21 cellular contexts compared by ENCODE assay signal in the genomic region with DNA sequence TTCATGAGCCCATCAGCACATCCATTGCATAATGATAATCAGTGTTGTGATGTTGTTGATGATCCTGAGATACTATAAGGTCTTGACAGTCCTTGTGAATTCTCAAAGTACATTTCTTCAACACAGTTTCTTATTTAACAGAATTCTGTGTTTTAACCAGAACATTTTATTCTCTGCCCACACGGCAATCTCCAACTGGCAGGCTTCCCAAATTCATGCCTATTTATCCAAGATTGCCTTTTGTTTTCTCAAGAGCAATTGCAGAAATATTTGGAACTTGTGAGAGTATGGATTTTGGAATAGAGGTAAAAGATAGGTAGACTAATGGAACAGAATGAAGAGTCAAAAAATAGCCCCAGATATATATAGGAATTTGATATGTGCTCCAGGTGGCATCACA.
"Had no signal": no experiment of that assay in that cellular context is flagged by ENCODE, and none has a peak within 500 bp of the region (broad histone marks: within the 10 kb centered on the region; RNA-seq: fewer than 3 reads in every experiment).

No MANE protein-coding gene starts in this region.

- DNase-seq: immature natural killer cell; left ventricle myocardium superior; lower lobe of right lung; natural killer cell; occipital lobe; ovary; posterior cingulate gyrus; psoas muscle; right cardiac atrium; sigmoid colon; spleen; stimulated activated CD4-positive, alpha-beta T cell treated with anti-CD3 and anti-CD28 coated beads, Interleukin-4, amount 100 ng/mL, for 4 hours; stimulated activated naive CD8-positive, alpha-beta T cell treated with anti-CD3 and anti-CD28 coated beads, Interleukin-15, Interleukin-2, amounts not matched to agents 100 U/mL and 50 U/mL, for 24 hours; substantia nigra; transverse colon; upper lobe of right lung; uterus had no signal

- H3K36me3 ChIP-seq: lower lobe of right lung, ovary, sigmoid colon, spleen, transverse colon, upper lobe of right lung, uterus had no signal

- H3K4me3 ChIP-seq: coronary artery, lower lobe of right lung, ovary, psoas muscle, sigmoid colon, skin epidermis, spleen, thoracic aorta, transverse colon, upper lobe of right lung, uterus had no signal

- H3K9me3 ChIP-seq: lower lobe of right lung, ovary, psoas muscle, sigmoid colon, spleen, thoracic aorta, transverse colon, upper lobe of right lung, uterus had no signal

- H3K27me3 ChIP-seq: ovary, sigmoid colon, spleen, transverse colon, upper lobe of right lung, uterus had no signal

- H3K4me1 ChIP-seq: lower lobe of right lung, psoas muscle, sigmoid colon, spleen, transverse colon, upper lobe of right lung, uterus had no signal

- H3K27ac ChIP-seq: coronary artery, epithelial cell of prostate, lower lobe of right lung, ovary, psoas muscle, sigmoid colon, skin epidermis, spleen, thoracic aorta, transverse colon, upper lobe of right lung, uterus had no signal
